31 cellular contexts compared by ENCODE assay signal in genomic region chr7:40493609-40494041, GRCh38.
DNase-seq lines count a peak whose midpoint lies in the region; ATAC-seq, FAIRE-seq and TF ChIP-seq lines count a peak whose summit lies in the region.
"Had no signal": no experiment of that assay in that cellular context is flagged by ENCODE, and none has a peak within 500 bp of the region (broad histone marks: within the 10 kb centered on the region; RNA-seq: fewer than 3 reads in every experiment).

No MANE protein-coding gene starts in this region.

- DNase-seq in BJ (ENCODE audit: low read depth), result peak; percentile 49
- no peak for DNase-seq in PC-9
- no peak for DNase-seq in chondrocyte (ENCODE audit: low spot score)
- no peak for DNase-seq in osteoblast (ENCODE audit: insufficient read length, low spot score, missing footprints)
- no peak for DNase-seq in prostate gland (ENCODE audit: low spot score)
- DNase-seq in GM13976 (ENCODE audit: low spot score), result no peak
- no peak for DNase-seq in pancreas
- DNase-seq: activated CD4-positive, alpha-beta T cell treated with anti-CD3 and anti-CD28 coated beads, Interleukin-2, amount 10 ng/mL, durations not matched to agents 24 days and 14 days; activated CD8-positive, alpha-beta memory T cell treated with anti-CD3 and anti-CD28 coated beads for 24 hours; CD8-positive, alpha-beta memory T cell; DMS 273 treated with DMSO at 0.1 percent for 48 hours; effector memory CD4-positive, alpha-beta T cell; islet precursor cell; left ventricle myocardium superior; naive B cell; NCI-H1436 treated with DMSO at 0.1 percent for 48 hours; NCI-H2081 treated with DMSO at 0.1 percent for 48 hours; NCI-H226; SHP77 treated with DMSO at 0.1 percent for 48 hours had no signal

- peaks cover 24% of the 10 kb centered on the region for H3K9me3 Mint-ChIP-seq in chondrocyte (ENCODE audit: low read depth)
- H3K9me3 Mint-ChIP-seq: activated CD4-positive, alpha-beta T cell treated with anti-CD3 and anti-CD28 coated beads, Interleukin-2, amount 10 ng/mL, durations not matched to agents 24 days and 14 days had no signal

- no peaks in the 10 kb centered on the region for H3K9me2 ChIP-seq in PC-9 (ENCODE audit: insufficient read depth)

- POLR2A ChIA-PET in BJ (lab: Charles Lee) (no interaction called here), PC-9 (lab: Charles Lee; ENCODE audit: unreplicated experiment) (no interaction called here)

- intact Hi-C loops in PC-9 (cut with micrococcal nuclease; ENCODE audit: unreplicated experiment), result no loop called here
- intact Hi-C loops in prostate gland (cut with DNase I), result no loop called here
- intact Hi-C loops in pancreas (cut with DNase I), result no loop called here

- no peak for TF ChIP-seq POLR2A in prostate gland (IDR thresholded peaks at IDR 0.05)

- no peaks in the 10 kb centered on the region for H3K9me3 ChIP-seq in PC-9 (ENCODE audit: insufficient read depth, low read depth)
- no peaks in the 10 kb centered on the region for H3K9me3 ChIP-seq in osteoblast (ENCODE audit: low read depth, low read length)
- H3K9me3 ChIP-seq in prostate gland, result no peaks in the 10 kb centered on the region
- H3K9me3 ChIP-seq in pancreas, result no peaks in the 10 kb centered on the region
- H3K9me3 ChIP-seq: neutrophil had no signal

- H3K4me2 ChIP-seq in PC-9, result no peak overlapping the region
- H3K4me2 ChIP-seq in osteoblast (ENCODE audit: insufficient read depth, low read length), result peak overlapping the region; percentile 33

- H3K36me3 Mint-ChIP-seq in chondrocyte (ENCODE audit: low read depth), result peaks cover 19% of the 10 kb centered on the region
- H3K36me3 Mint-ChIP-seq: naive B cell had no signal

- H3F3A ChIP-seq in PC-9 (ENCODE audit: insufficient read depth, low read depth), result no peaks in the 10 kb centered on the region

- H3K27me3 ChIP-seq in BJ (ENCODE audit: control insufficient read depth, insufficient read depth, low read length), result no peaks in the 10 kb centered on the region
- no peaks in the 10 kb centered on the region for H3K27me3 ChIP-seq in PC-9 (ENCODE audit: insufficient read depth, low read depth)
- H3K27me3 ChIP-seq in osteoblast (ENCODE audit: insufficient read depth, low read length), result no peaks in the 10 kb centered on the region
- H3K27me3 ChIP-seq in prostate gland (replicated peaks; ENCODE audit: insufficient read depth), result no peaks in the 10 kb centered on the region
- H3K27me3 ChIP-seq in pancreas, result no peaks in the 10 kb centered on the region
- H3K27me3 ChIP-seq: cardiac muscle cell, neutrophil had no signal

- BruUV-seq in PC-9 (replicated peaks; lab: Mats Ljungman, UMichigan), result no TSS peak

- FAIRE-seq in pancreas (lab: Jason Lieb, UNC), result no peak
- FAIRE-seq: A204.1 had no signal

- in situ Hi-C loops in GM13976 (cut with MboI; ENCODE audit: low sequenced_read_pairs, unreplicated experiment), result no loop called here

- H3K27me3 Mint-ChIP-seq in chondrocyte (ENCODE audit: low read depth), result no peaks in the 10 kb centered on the region
- H3K27me3 Mint-ChIP-seq: activated CD4-positive, alpha-beta T cell treated with anti-CD3 and anti-CD28 coated beads, Interleukin-2, amount 10 ng/mL, durations not matched to agents 24 days and 14 days; B cell; CD8-positive, alpha-beta memory T cell; stimulated activated memory B cell treated with anti-CD40 and anti-IgM and Interleukin-4, amounts not matched to agents 10 μg/mL and 1 μg/mL and 100 μg/mL, for 72 hours had no signal

- H3K27ac Mint-ChIP-seq in chondrocyte (ENCODE audit: unreplicated experiment), result peak overlapping the region; percentile 58
- H3K27ac Mint-ChIP-seq: activated CD4-positive, alpha-beta T cell treated with anti-CD3 and anti-CD28 coated beads, Interleukin-2, amount 10 ng/mL, durations not matched to agents 24 days and 14 days; activated naive CD4-positive, alpha-beta T cell treated with anti-CD3 and anti-CD28 coated beads, Interleukin-2, amount 50 U/mL, for 24 hours; B cell; CD8-positive, alpha-beta memory T cell; IgD-negative memory B cell; naive B cell; stimulated activated memory B cell treated with anti-CD40 and anti-IgM and Interleukin-4, amounts not matched to agents 10 μg/mL and 1 μg/mL and 100 μg/mL, for 72 hours had no signal

- H2AFZ ChIP-seq in PC-9 (peak overlapping the region; percentile 22; the same call in 1 of the 2 replicates), osteoblast (ENCODE audit: low read length) (no peak overlapping the region)

- peak overlapping the region; percentile 1 for H3K4me3 Mint-ChIP-seq in chondrocyte (ENCODE audit: unreplicated experiment)
- H3K4me3 Mint-ChIP-seq: activated CD4-positive, alpha-beta T cell treated with anti-CD3 and anti-CD28 coated beads, Interleukin-2, amount 10 ng/mL, durations not matched to agents 24 days and 14 days; activated naive CD4-positive, alpha-beta T cell treated with anti-CD3 and anti-CD28 coated beads, Interleukin-2, amount 50 U/mL, for 24 hours; B cell; CD8-positive, alpha-beta memory T cell; IgD-negative memory B cell; naive B cell; stimulated activated memory B cell treated with anti-CD40 and anti-IgM and Interleukin-4, amounts not matched to agents 10 μg/mL and 1 μg/mL and 100 μg/mL, for 72 hours had no signal

- H3K36me3 ChIP-seq in BJ (ENCODE audit: control insufficient read depth, insufficient read depth, low read length) (no peaks in the 10 kb centered on the region), PC-9 (ENCODE audit: low read depth) (no peaks in the 10 kb centered on the region), osteoblast (ENCODE audit: insufficient read depth, low read length) (no peaks in the 10 kb centered on the region), prostate gland (no peaks in the 10 kb centered on the region), pancreas (no peaks in the 10 kb centered on the region)
- H3K36me3 ChIP-seq: cardiac muscle cell, neutrophil had no signal

- TF ChIP-seq CTCF in BJ (IDR thresholded peaks at IDR 0.05; ENCODE audit: insufficient read depth, low read depth, low read length) (no peak), PC-9 (conservative IDR thresholded peaks at IDR 0.05) (no peak), chondrocyte (IDR thresholded peaks at IDR 0.05) (no peak), osteoblast (IDR thresholded peaks at IDR 0.05; ENCODE audit: extremely low read depth, low read depth, low read length) (no peak), prostate gland (IDR thresholded peaks at IDR 0.05) (no peak), GM13976 (IDR thresholded peaks at IDR 0.05; ENCODE audit: borderline replicate concordance, control extremely low read depth, extremely low read depth, insufficient read depth, missing control alignments) (no peak), pancreas (IDR thresholded peaks at IDR 0.05) (no peak)

- H4K20me1 ChIP-seq in PC-9 (ENCODE audit: insufficient read depth) (no peaks in the 10 kb centered on the region), osteoblast (ENCODE audit: insufficient read depth, low read length) (no peaks in the 10 kb centered on the region)

- peaks cover 41% of the 10 kb centered on the region for H3K4me1 Mint-ChIP-seq in chondrocyte (ENCODE audit: low read depth)
- H3K4me1 Mint-ChIP-seq: activated CD4-positive, alpha-beta T cell treated with anti-CD3 and anti-CD28 coated beads, Interleukin-2, amount 10 ng/mL, durations not matched to agents 24 days and 14 days; activated naive CD4-positive, alpha-beta T cell treated with anti-CD3 and anti-CD28 coated beads, Interleukin-2, amount 50 U/mL, for 24 hours; B cell; CD8-positive, alpha-beta memory T cell; IgD-negative memory B cell; naive B cell; stimulated activated memory B cell treated with anti-CD40 and anti-IgM and Interleukin-4, amounts not matched to agents 10 μg/mL and 1 μg/mL and 100 μg/mL, for 72 hours had no signal

- WGBS in prostate gland, result 61% methylated on average over 5 of the region's 5 CpGs
- WGBS in pancreas, 2 donors, result 78 to 87% methylated on average over 5 of the region's 5 CpGs

- H3K4me1 ChIP-seq in PC-9 (replicated peaks; ENCODE audit: insufficient read depth) (no peaks in the 10 kb centered on the region), osteoblast (ENCODE audit: insufficient read depth, low read length) (peaks cover 16% of the 10 kb centered on the region), prostate gland (replicated peaks) (no peaks in the 10 kb centered on the region), pancreas (no peaks in the 10 kb centered on the region)

- H3K79me2 ChIP-seq in PC-9 (ENCODE audit: low read depth) (no peaks in the 10 kb centered on the region), osteoblast (ENCODE audit: insufficient read depth, low read length) (no peaks in the 10 kb centered on the region)

- H3K27ac ChIP-seq in PC-9 (no peak overlapping the region), osteoblast (ENCODE audit: low read depth, low read length) (no peak overlapping the region), prostate gland (no peak overlapping the region), pancreas (no peak overlapping the region)
- H3K27ac ChIP-seq: cardiac muscle cell, coronary artery, epithelial cell of prostate, neutrophil had no signal

- H3K4me3 ChIP-seq in BJ (ENCODE audit: low read depth, low read length) (no peak overlapping the region), PC-9 (no peak overlapping the region), osteoblast (ENCODE audit: insufficient read depth, low read length) (no peak overlapping the region), prostate gland (no peak overlapping the region), pancreas (no peak overlapping the region)
- H3K4me3 ChIP-seq: cardiac muscle cell, coronary artery had no signal

- CTCF ChIA-PET in BJ (lab: Yijun Ruan, JAX) (interaction anchor here (0.8 kb wide), 1 partner anchor 260 kb away, joined by 3 read pairs; no protein-coding TSS in a partner anchor), PC-9 (lab: Charles Lee) (no interaction called here)

- no peak for ATAC-seq in pancreas
- ATAC-seq in HG03108 (IDR thresholded peaks at IDR 0.05; ENCODE audit: unreplicated experiment), result no peak
- ATAC-seq: HCT116; left ventricle myocardium superior; Panc1; stimulated activated memory B cell treated with anti-CD40 and anti-IgM and Interleukin-4, amounts not matched to agents 10 μg/mL and 1 μg/mL and 100 μg/mL, for 72 hours had no signal
